In the genomic region with DNA sequence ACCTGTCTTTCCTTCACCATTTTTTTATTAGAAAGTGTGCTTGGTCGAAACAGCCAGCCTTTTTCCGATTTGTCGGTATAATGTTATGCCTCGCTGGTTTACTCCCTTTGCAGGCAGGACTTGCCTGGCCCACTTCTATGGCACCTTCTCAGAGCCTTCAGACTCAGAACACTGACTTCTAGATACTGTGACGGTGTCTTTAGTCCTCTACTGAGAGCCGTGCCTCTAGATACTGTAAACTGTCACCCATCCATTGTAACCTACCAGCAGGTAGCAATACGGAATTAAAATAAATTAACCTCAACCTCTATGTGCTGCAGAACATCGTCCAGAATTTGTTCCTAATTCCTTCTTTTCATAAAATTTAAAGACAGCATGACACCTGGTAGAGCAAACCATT, we compare ENCODE assay signal across 9 cellular contexts.
"Had no signal": no experiment of that assay in that cellular context is flagged by ENCODE, and none has a peak within 500 bp of the region (broad histone marks: within the 10 kb centered on the region; RNA-seq: fewer than 3 reads in every experiment).

No MANE protein-coding gene starts in this region.

- H3K4me3 ChIP-seq: GM23248, K562 had no signal

- H3K27ac ChIP-seq: GM23248, HL-60 had no signal

- ATAC-seq: K562 had no signal

- H3K27ac Mint-ChIP-seq: H9 had no signal

- H3K9ac ChIP-seq: GM23248 had no signal

- H2AFZ ChIP-seq: GM23248 had no signal

- H3K4me3 Mint-ChIP-seq: H9 had no signal

- DNase-seq: GM23248, H9, HCEC 1CT, IMR-90, KG1 had no signal

- H3K9me3 Mint-ChIP-seq: H9 had no signal

- FAIRE-seq: H1, H54, K562 had no signal
